29 cellular contexts compared by ENCODE assay signal in genomic region chr6:33945931-33946330, GRCh38.
"Had no signal": no experiment of that assay in that cellular context is flagged by ENCODE, and none has a peak within 500 bp of the region (broad histone marks: within the 10 kb centered on the region; RNA-seq: fewer than 3 reads in every experiment).

No MANE protein-coding gene starts in this region.

- H3K27ac Mint-ChIP-seq: immature natural killer cell; nephron progenitor cell; neural progenitor cell; stimulated activated effector memory CD8-positive, alpha-beta T cell treated with anti-CD3 and anti-CD28 coated beads, Interleukin-12 subunit alpha, Interleukin-12 subunit beta, amount 100 ng/mL, for 72 hours; stimulated activated naive CD8-positive, alpha-beta T cell treated with anti-CD3 and anti-CD28 coated beads, Interleukin-15, Interleukin-2, amounts not matched to agents 100 ng/mL and 50 ng/mL, for 24 hours had no signal

- H3K4me3 ChIP-seq: left lung, lower lobe of right lung, neural progenitor cell, prostate gland, skin epidermis, suprapubic skin, thoracic aorta, tibial nerve, upper lobe of left lung, vagina had no signal

- H3K27ac ChIP-seq: left lung, lower lobe of right lung, neural progenitor cell, neutrophil, parathyroid adenoma, prostate gland, skin epidermis, suprapubic skin, thoracic aorta, tibial nerve, upper lobe of left lung, vagina had no signal

- H3K4me2 ChIP-seq: neural progenitor cell had no signal

- FAIRE-seq: islet of Langerhans, kidney had no signal

- H3K27me3 Mint-ChIP-seq: naive thymus-derived CD8-positive, alpha-beta T cell; stimulated activated naive CD8-positive, alpha-beta T cell treated with anti-CD3 and anti-CD28 coated beads, Interleukin-15, Interleukin-2, amounts not matched to agents 100 ng/mL and 50 ng/mL, for 24 hours had no signal

- ATAC-seq: left colon; left lung; lower lobe of right lung; naive thymus-derived CD8-positive, alpha-beta T cell; right cardiac atrium; sciatic nerve; stimulated activated effector memory CD8-positive, alpha-beta T cell treated with anti-CD3 and anti-CD28 coated beads, Interleukin-12 subunit alpha, Interleukin-12 subunit beta, amount 100 ng/mL, for 72 hours had no signal

- H3K9me3 Mint-ChIP-seq: naive thymus-derived CD8-positive, alpha-beta T cell; nephron progenitor cell; neural progenitor cell; stimulated activated effector memory CD8-positive, alpha-beta T cell treated with anti-CD3 and anti-CD28 coated beads, Interleukin-12 subunit alpha, Interleukin-12 subunit beta, amount 100 ng/mL, for 72 hours; stimulated activated naive CD8-positive, alpha-beta T cell treated with anti-CD3 and anti-CD28 coated beads, Interleukin-15, Interleukin-2, amounts not matched to agents 100 ng/mL and 50 ng/mL, for 24 hours had no signal

- H3K36me3 Mint-ChIP-seq: immature natural killer cell; naive thymus-derived CD8-positive, alpha-beta T cell; neural progenitor cell; stimulated activated effector memory CD8-positive, alpha-beta T cell treated with anti-CD3 and anti-CD28 coated beads, Interleukin-12 subunit alpha, Interleukin-12 subunit beta, amount 100 ng/mL, for 72 hours had no signal

- H3K36me3 ChIP-seq: left lung, lower lobe of right lung, neural progenitor cell, neutrophil, prostate gland, suprapubic skin, thoracic aorta, tibial nerve, upper lobe of left lung, vagina had no signal

- H2AFZ ChIP-seq: neural progenitor cell, parathyroid adenoma had no signal

- DNase-seq: hypothalamus; immature natural killer cell; left colon; left lung; lower lobe of right lung; mammary epithelial cell; mesenchymal stem cell; naive thymus-derived CD8-positive, alpha-beta T cell; nephron progenitor cell; occipital lobe; retina; right cardiac atrium; stimulated activated CD4-positive, alpha-beta T cell treated with anti-CD3 and anti-CD28 coated beads, Interleukin-4, amount 100 ng/mL, for 24 hours; stimulated activated naive CD4-positive, alpha-beta T cell; upper lobe of left lung had no signal

- H3K4me1 Mint-ChIP-seq: immature natural killer cell; naive thymus-derived CD8-positive, alpha-beta T cell had no signal

- H3K79me2 ChIP-seq: parathyroid adenoma had no signal

- H3K4me3 Mint-ChIP-seq: immature natural killer cell; naive thymus-derived CD8-positive, alpha-beta T cell; nephron progenitor cell; neural progenitor cell; stimulated activated effector memory CD8-positive, alpha-beta T cell treated with anti-CD3 and anti-CD28 coated beads, Interleukin-12 subunit alpha, Interleukin-12 subunit beta, amount 100 ng/mL, for 72 hours; stimulated activated naive CD8-positive, alpha-beta T cell treated with anti-CD3 and anti-CD28 coated beads, Interleukin-15, Interleukin-2, amounts not matched to agents 100 ng/mL and 50 ng/mL, for 24 hours had no signal

- H3K9me3 ChIP-seq: left lung, lower lobe of right lung, neutrophil, prostate gland, suprapubic skin, thoracic aorta, tibial nerve, upper lobe of left lung, vagina had no signal

- H3K27me3 ChIP-seq: neural progenitor cell, neutrophil, tibial nerve, upper lobe of left lung, vagina had no signal

- H3K9ac ChIP-seq: neural progenitor cell, parathyroid adenoma had no signal

- H3K4me1 ChIP-seq: left lung, lower lobe of right lung, parathyroid adenoma, prostate gland, suprapubic skin, tibial nerve, upper lobe of left lung, vagina had no signal
